Comparison of ENCODE assay signal across 16 cellular contexts in genomic region chr2:27091746-27092695, GRCh38.
"Had no signal": no experiment of that assay in that cellular context is flagged by ENCODE, and none has a peak within 500 bp of the region (broad histone marks: within the 10 kb centered on the region; RNA-seq: fewer than 3 reads in every experiment).

No MANE protein-coding gene starts in this region.

- H3K27me3 ChIP-seq: esophagus squamous epithelium, neutrophil, tibial artery, uterus had no signal

- H3K9me3 Mint-ChIP-seq: activated T-helper 1 cell treated with anti-CD3 and anti-CD28 coated beads, Interleukin-12 subunit alpha, Interleukin-12 subunit beta, Interleukin-2, Interleukin-4 antibody, amounts not matched to agents 30 ng/mL and 10 ng/mL and 1 ng/mL, durations not matched to agents 14 hours and 24 hours and 36 hours; dendritic cell treated with granulocyte-macrophage colony-stimulating factor and Interleukin-4, amounts not matched to agents 40 ng/mL and 50 ng/mL, for 4 days; effector memory CD8-positive, alpha-beta T cell; naive thymus-derived CD4-positive, alpha-beta T cell; T-helper 1 cell treated with Interleukin-12 subunit alpha and Interleukin-12 subunit beta and Interleukin-4 antibody, amounts not matched to agents 30 μg/mL and 1 μg/mL, for 36 hours had no signal

- H3K36me3 ChIP-seq: esophagus squamous epithelium, neutrophil, uterus had no signal

- H3K4me3 ChIP-seq: esophagus squamous epithelium, tibial artery, uterus had no signal

- H3K27me3 Mint-ChIP-seq: activated naive CD8-positive, alpha-beta T cell; effector memory CD8-positive, alpha-beta T cell; naive thymus-derived CD4-positive, alpha-beta T cell had no signal

- H3K36me3 Mint-ChIP-seq: activated naive CD8-positive, alpha-beta T cell; naive thymus-derived CD4-positive, alpha-beta T cell had no signal

- DNase-seq: activated CD4-positive, CD25-positive, alpha-beta regulatory T cell treated with anti-CD3 and anti-CD28 coated beads, Interleukin-2, amount 50 U/mL, for 72 hours; activated T-cell treated with anti-CD3 and anti-CD28 coated beads for 4 hours; cerebellar nuclear complex; effector memory CD8-positive, alpha-beta T cell; esophagus squamous epithelium; mesenchymal stem cell; naive thymus-derived CD4-positive, alpha-beta T cell; stimulated activated CD4-positive, alpha-beta T cell treated with anti-CD3 and anti-CD28 coated beads, Interleukin-2, amount 100 ng/mL, for 24 hours; stimulated activated naive CD8-positive, alpha-beta T cell treated with anti-CD3 and anti-CD28 coated beads, Interleukin-15, Interleukin-2, amounts not matched to agents 100 U/mL and 50 U/mL, for 24 hours; tibial artery; uterus had no signal

- H3K27ac Mint-ChIP-seq: activated naive CD8-positive, alpha-beta T cell; activated T-helper 1 cell treated with anti-CD3 and anti-CD28 coated beads, Interleukin-12 subunit alpha, Interleukin-12 subunit beta, Interleukin-2, Interleukin-4 antibody, amounts not matched to agents 30 ng/mL and 10 ng/mL and 1 ng/mL, durations not matched to agents 14 hours and 24 hours and 36 hours; dendritic cell treated with granulocyte-macrophage colony-stimulating factor and Interleukin-4, amounts not matched to agents 40 ng/mL and 50 ng/mL, for 4 days; effector memory CD8-positive, alpha-beta T cell; T-helper 1 cell treated with Interleukin-12 subunit alpha and Interleukin-12 subunit beta and Interleukin-4 antibody, amounts not matched to agents 30 μg/mL and 1 μg/mL, for 36 hours had no signal

- H3K4me3 Mint-ChIP-seq: activated naive CD8-positive, alpha-beta T cell; activated T-helper 1 cell treated with anti-CD3 and anti-CD28 coated beads, Interleukin-12 subunit alpha, Interleukin-12 subunit beta, Interleukin-2, Interleukin-4 antibody, amounts not matched to agents 30 ng/mL and 10 ng/mL and 1 ng/mL, durations not matched to agents 14 hours and 24 hours and 36 hours; dendritic cell treated with granulocyte-macrophage colony-stimulating factor and Interleukin-4, amounts not matched to agents 40 ng/mL and 50 ng/mL, for 4 days; effector memory CD8-positive, alpha-beta T cell; naive thymus-derived CD4-positive, alpha-beta T cell; T-helper 1 cell treated with Interleukin-12 subunit alpha and Interleukin-12 subunit beta and Interleukin-4 antibody, amounts not matched to agents 30 μg/mL and 1 μg/mL, for 36 hours had no signal

- H3K9me3 ChIP-seq: esophagus squamous epithelium, neutrophil, tibial artery, uterus had no signal

- H3K27ac ChIP-seq: esophagus squamous epithelium, neutrophil, tibial artery, uterus had no signal
